ENCODE assay signal across 9 cellular contexts in genomic region chr13:83881917-83882625, GRCh38. TPM values are rescaled to one million over a fixed set of nuclear protein-coding genes. Genes with fewer than 3 reads are reported as not detected.
DNase-seq lines count a peak whose midpoint lies in the region; ATAC-seq, FAIRE-seq and TF ChIP-seq lines count a peak whose summit lies in the region.
"Had no signal": no experiment of that assay in that cellular context is flagged by ENCODE, and none has a peak within 500 bp of the region (broad histone marks: within the 10 kb centered on the region; RNA-seq: fewer than 3 reads in every experiment).

Gene SLITRK1, minus strand, starts transcription at chr13:83882474. Its CDS starts 967 bp downstream, at chr13:83881507.

- peaks cover 13% of the 10 kb centered on the region for H3K36me3 ChIP-seq in neural cell (ENCODE audit: insufficient read depth, low read length)

- H4K91ac ChIP-seq in H9 (ENCODE audit: insufficient read length, low read depth, low read length), result no peak within 1 kb of the TSS

- no peak within 1 kb of the TSS for H3T11ph ChIP-seq in H9 (ENCODE audit: low read length)

- H2BK12ac ChIP-seq in H9 (ENCODE audit: insufficient read length, low read depth, low read length), result no peak within 1 kb of the TSS

- H3K4me2 ChIP-seq in H9 (ENCODE audit: insufficient read depth, insufficient read length, low read length), result peak within 1 kb of the TSS; percentile 94
- peak within 1 kb of the TSS; percentile 56 for H3K4me2 ChIP-seq in neural cell (ENCODE audit: low read length)

- H4K20me1 ChIP-seq in H9 (ENCODE audit: control insufficient read depth, insufficient read depth, insufficient read length) (no peaks in the 10 kb centered on the region), neural cell (ENCODE audit: insufficient read depth) (no peaks in the 10 kb centered on the region)

- H3K9me2 ChIP-seq in neural cell (ENCODE audit: insufficient read depth, low read length), result no peaks in the 10 kb centered on the region

- peaks cover 31% of the 10 kb centered on the region for H3K27me3 ChIP-seq in H9 (ENCODE audit: insufficient read depth, low read length)
- H3K27me3 ChIP-seq in neural cell (ENCODE audit: insufficient read depth, low read depth, low read length), result no peaks in the 10 kb centered on the region

- H3K56ac ChIP-seq in H9 (ENCODE audit: insufficient read length, low read depth, low read length), result no peak within 1 kb of the TSS

- H4K5ac ChIP-seq in H9 (ENCODE audit: insufficient read length, low read depth, low read length), result no peak within 1 kb of the TSS

- H3K79me1 ChIP-seq in H9 (ENCODE audit: insufficient read depth, low read depth, low read length, poor library complexity, severe bottlenecking), result no peaks in the 10 kb centered on the region

- peaks cover 3% of the 10 kb centered on the region; the same call in 1 of the 2 replicates for H3K4me1 ChIP-seq in H9 (ENCODE audit: insufficient read depth, low read length)

- no peaks in the 10 kb centered on the region for H3K9me3 ChIP-seq in H9 (ENCODE audit: control insufficient read depth, low read depth, low read length)
- no peaks in the 10 kb centered on the region for H3K9me3 ChIP-seq in neural cell (ENCODE audit: low read length)

- H3K4me1 Mint-ChIP-seq in H9 (peaks cover 54 to 64% of the 10 kb centered on the region in 2 experiments), endothelial cell (ENCODE audit: unreplicated experiment) (peaks cover 9% of the 10 kb centered on the region), CD14-positive monocyte (peaks cover 5% of the 10 kb centered on the region)

- H3K27ac ChIP-seq in H9 (ENCODE audit: insufficient read length, low read depth, low read length) (no peak within 1 kb of the TSS), neural cell (ENCODE audit: low read length) (peak within 1 kb of the TSS; percentile 98)

- H2AK5ac ChIP-seq in H9 (ENCODE audit: insufficient read length, low read length), result no peak within 1 kb of the TSS

- H3K27ac Mint-ChIP-seq in H9 (peak within 1 kb of the TSS in 1 of 3 experiments; percentile 89; a peak in 1 of 7 replicates), endothelial cell (ENCODE audit: unreplicated experiment) (peak within 1 kb of the TSS; percentile 31), CD14-positive monocyte (no peak within 1 kb of the TSS)

- no peak for TF ChIP-seq CTCF in AG09319 (IDR thresholded peaks at IDR 0.05; ENCODE audit: low read depth, low read length)
- no peak for TF ChIP-seq CTCF in H9 (conservative IDR thresholded peaks at IDR 0.05)
- no peak for TF ChIP-seq CTCF in endothelial cell (IDR thresholded peaks at IDR 0.05; ENCODE audit: unreplicated experiment)
- peak; percentile 59 for TF ChIP-seq CTCF in neural cell (IDR thresholded peaks at IDR 0.05; ENCODE audit: poor library complexity, severe bottlenecking)
- TF ChIP-seq CTCF in CD14-positive monocyte (IDR thresholded peaks at IDR 0.05), result no peak

- H2BK15ac ChIP-seq in H9 (ENCODE audit: low read depth, low read length), result no peak within 1 kb of the TSS

- H2AFZ ChIP-seq in H9 (ENCODE audit: low read length) (peak within 1 kb of the TSS; percentile 86), neural cell (ENCODE audit: low read depth, low read length) (peak within 1 kb of the TSS; percentile 67)

- TF ChIP-seq RAD21 in neural cell (conservative IDR thresholded peaks at IDR 0.05), result peak; percentile 62

- peak; percentile 69 for TF ChIP-seq EP300 in neural cell (conservative IDR thresholded peaks at IDR 0.05; ENCODE audit: poor library complexity, severe bottlenecking)

- peak within 1 kb of the TSS; percentile 81 to 85 for H3K4me3 Mint-ChIP-seq in H9
- peak within 1 kb of the TSS; percentile 87 for H3K4me3 Mint-ChIP-seq in endothelial cell (ENCODE audit: unreplicated experiment)
- H3K4me3 Mint-ChIP-seq in CD14-positive monocyte, result peak within 1 kb of the TSS in 1 of 2 donors; percentile 81

- no peak within 1 kb of the TSS for H3K9ac ChIP-seq in H9 (ENCODE audit: extremely low read depth, insufficient read length, low read length)
- peak within 1 kb of the TSS; percentile 95 for H3K9ac ChIP-seq in neural cell (ENCODE audit: low read length)

- H3F3A ChIP-seq in neural cell (ENCODE audit: insufficient read depth, low read length, poor library complexity, severe bottlenecking), result no peaks in the 10 kb centered on the region

- no peaks in the 10 kb centered on the region for H3K79me2 ChIP-seq in H9 (ENCODE audit: insufficient read depth, low read length)
- peaks cover 46% of the 10 kb centered on the region for H3K79me2 ChIP-seq in neural cell (replicated peaks; ENCODE audit: insufficient read depth, low read length)

- no peak within 1 kb of the TSS for H3K14ac ChIP-seq in H9 (ENCODE audit: insufficient read depth, low read length)

- no peaks in the 10 kb centered on the region; a peak in 1 of 5 replicates for H3K9me3 Mint-ChIP-seq in H9
- H3K9me3 Mint-ChIP-seq in endothelial cell (ENCODE audit: unreplicated experiment), result no peaks in the 10 kb centered on the region
- peaks cover 0 to 30% (median 12%) of the 10 kb centered on the region in 7 donors for H3K9me3 Mint-ChIP-seq in CD14-positive monocyte

- peaks cover 37% of the 10 kb centered on the region for H3K23me2 ChIP-seq in H9 (ENCODE audit: insufficient read length, low read depth, low read length, poor library complexity, severe bottlenecking)

- no peak for FAIRE-seq in GM12892 (lab: Jason Lieb, UNC)

- H2BK120ac ChIP-seq in H9 (ENCODE audit: low read depth, low read length, poor library complexity, severe bottlenecking), result no peak within 1 kb of the TSS

- no peak for TF ChIP-seq POLR2A in GM12892 (IDR thresholded peaks at IDR 0.05; ENCODE audit: low read depth, low read length)

- no peak within 1 kb of the TSS for H3K4ac ChIP-seq in H9 (ENCODE audit: low read depth, low read length)

- peak; percentile 11 for DNase-seq in AG09319 (ENCODE audit: extremely low read depth, low read depth)
- peak; percentile 91 for DNase-seq in H9
- DNase-seq in RPMI8226, result peak; percentile 21
- DNase-seq in endothelial cell (ENCODE audit: low spot score), result peak; percentile 96
- no peak for DNase-seq in CD14-positive monocyte (ENCODE audit: low spot score)
- no peak for DNase-seq in GM12892 (ENCODE audit: insufficient read length)

- no peak for ATAC-seq in GM21528 (IDR thresholded peaks at IDR 0.05; ENCODE audit: low FRiP score, unreplicated experiment)

- H3K36me3 Mint-ChIP-seq in H9 (ENCODE audit: insufficient read depth in 1 of 3, low read depth in 3 of 3) (no peaks in the 10 kb centered on the region), endothelial cell (ENCODE audit: low read depth, unreplicated experiment) (no peaks in the 10 kb centered on the region), CD14-positive monocyte (no peaks in the 10 kb centered on the region)

- intact Hi-C loops in CD14-positive monocyte (cut with micrococcal nuclease), result no loop called here

- H3K23ac ChIP-seq in H9 (ENCODE audit: insufficient read length, low read depth, low read length), result no peak within 1 kb of the TSS

- H4K8ac ChIP-seq in H9 (replicated peaks; ENCODE audit: insufficient read length, low read depth, low read length), result no peak within 1 kb of the TSS

- H3K27me3 Mint-ChIP-seq in H9 (ENCODE audit: low read depth) (peaks cover 74% of the 10 kb centered on the region), endothelial cell (ENCODE audit: unreplicated experiment) (peaks cover 6% of the 10 kb centered on the region), CD14-positive monocyte (ENCODE audit: low read depth in 3 of 3) (peaks cover 61 to 65% (median 63%) of the 10 kb centered on the region in 3 donors)

- no peak within 1 kb of the TSS for H3K18ac ChIP-seq in H9 (ENCODE audit: insufficient read length, low read depth, low read length)

- no CpG with 5 or more reads among the region's 32 CpGs for WGBS in H9 (ENCODE audit: extremely low coverage, insufficient read length, low lambda C conversion rate)

- no peak within 1 kb of the TSS for H2BK5ac ChIP-seq in H9 (ENCODE audit: insufficient read length, low read length)

- H3K4me3 ChIP-seq in neural cell (ENCODE audit: low read length), result peak within 1 kb of the TSS; percentile 87

- peak within 1 kb of the TSS; percentile 26 for H2BK20ac ChIP-seq in H9 (ENCODE audit: low read depth, low read length, poor library complexity, severe bottlenecking)

TF ChIP-seq in neural cell, 6 proteins besides CTCF, POLR2A, EP300 and RAD21:
- no peak for TF ChIP-seq EZH2 (IDR thresholded peaks at IDR 0.05; ENCODE audit: borderline replicate concordance, insufficient read depth, low read length, poor library complexity, severe bottlenecking)
- TF ChIP-seq SMC3 (conservative IDR thresholded peaks at IDR 0.05; ENCODE audit: poor library complexity), result peak; percentile 68
- peak; percentile 49 for TF ChIP-seq MXI1 (conservative IDR thresholded peaks at IDR 0.05; ENCODE audit: poor library complexity, severe bottlenecking)
- TF ChIP-seq POLR2AphosphoS5 (IDR thresholded peaks at IDR 0.05), result peak; percentile 56
- no peak for TF ChIP-seq TAF1 (IDR thresholded peaks at IDR 0.05; ENCODE audit: low read depth)
- TF ChIP-seq REST (IDR thresholded peaks at IDR 0.05; ENCODE audit: borderline replicate concordance), result peak; percentile 88
TF ChIP-seq in neural cell: peak in this region for 4.

RNA-seq across cellular contexts. Expression of gene SLITRK1, which starts in this region (rescaled TPM):
- total RNA-seq in H9 (2021) (0.20 and 0.24 TPM in 2 replicates), endothelial cell (ENCODE audit: unreplicated experiment) (0.51 TPM)
- polyA plus RNA-seq in neural cell (14.8 and 18.8 TPM in 2 replicates), CD14-positive monocyte (not detected)
- 85.2 and 94.1 TPM in 2 replicates for polyA minus RNA-seq in neural cell
- not detected for polyA plus RNA-seq in GM12892 (2012; ENCODE audit: missing spikeins)
- total RNA-seq: subcutaneous adipose tissue had no signal

Comparison
In these comparisons a context has a peak if more than half of its experiments do, and no peak if none do; other contexts are left out.
1. RNA of gene SLITRK1 (polyA plus RNA-seq): 14.8 to 18.8 TPM in neural cell; not detected in CD14-positive monocyte; every median in the first group is over 10 times any median in the second.
2. Peak in DNase-seq and H3K4me2 ChIP-seq in H9; RNA of the gene not detected or under 1 TPM.
3. Peak in DNase-seq in endothelial cell; RNA of the gene not detected or under 1 TPM.
4. DNase-seq: peak in AG09319 (single experiment) and RPMI8226 (single experiment); none in CD14-positive monocyte (single experiment) and GM12892 (single experiment).